Comparison of ENCODE assay signal across 21 cellular contexts in the genomic region with DNA sequence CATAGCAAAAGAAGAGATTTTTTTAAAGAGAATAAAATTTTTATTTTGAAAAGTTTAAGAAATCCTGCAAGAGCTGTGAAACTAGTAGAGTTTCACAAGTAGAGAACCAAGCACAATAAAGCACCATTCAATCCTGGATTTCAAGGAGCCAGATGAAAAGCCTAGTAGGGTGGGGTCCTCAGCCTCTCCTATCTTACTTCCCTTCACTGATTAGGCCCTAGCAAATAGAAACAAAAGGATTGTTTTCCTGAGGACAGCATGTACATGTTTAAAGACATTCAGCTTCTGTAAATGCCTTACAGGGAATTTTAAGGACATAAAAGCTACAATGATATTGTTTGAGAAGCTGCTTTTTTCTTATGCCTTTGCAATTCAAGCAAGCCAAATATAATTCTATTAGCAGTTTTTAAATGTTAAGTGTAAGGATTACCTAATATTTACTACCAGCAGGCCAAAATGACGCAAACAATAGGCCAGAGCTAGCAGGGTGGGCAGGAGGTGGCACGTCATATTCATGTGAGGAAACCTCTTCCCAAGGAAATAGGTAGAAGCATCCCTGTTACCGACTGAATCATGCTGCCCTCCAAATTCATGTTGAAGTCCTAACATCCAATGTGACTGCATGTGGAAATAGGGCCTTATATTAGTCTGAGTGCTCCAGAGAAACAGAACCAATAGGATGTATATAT.
A peak's percentile ranks its signal among the peaks of the same experiment; 100 is the strongest.
DNase-seq lines count a peak whose midpoint lies in the region; ATAC-seq, FAIRE-seq and TF ChIP-seq lines count a peak whose summit lies in the region.
"Had no signal": no experiment of that assay in that cellular context is flagged by ENCODE, and none has a peak within 500 bp of the region (broad histone marks: within the 10 kb centered on the region; RNA-seq: fewer than 3 reads in every experiment).

No MANE protein-coding gene starts in this region.

- peaks cover 6 to 37% (median 26%) of the 10 kb centered on the region in 4 donors for H3K4me1 Mint-ChIP-seq in CD4-positive, CD25-positive, alpha-beta regulatory T cell

- peaks cover 0 to 10% (median 4%) of the 10 kb centered on the region in 7 donors for H3K9me3 Mint-ChIP-seq in CD4-positive, CD25-positive, alpha-beta regulatory T cell

- peaks cover 14% of the 10 kb centered on the region for H3K4me1 ChIP-seq in CD4-positive, CD25-positive, alpha-beta regulatory T cell (ENCODE audit: control insufficient read depth, insufficient read depth, low read length, poor library complexity, severe bottlenecking)
- H3K4me1 ChIP-seq in right atrium auricular region (no peaks in the 10 kb centered on the region), gastrocnemius medialis (no peaks in the 10 kb centered on the region), breast epithelium (no peaks in the 10 kb centered on the region)
- H3K4me1 ChIP-seq: A549, BE2C had no signal

- in situ Hi-C loops in gastrocnemius medialis (cut with MboI; ENCODE audit: low sequenced_read_pairs in 4 of 4): no loop called here

- intact Hi-C loops in gastrocnemius medialis (cut with DNase I; ENCODE audit: low total_unique reads): no loop called here
- intact Hi-C loops in breast epithelium (cut with DNase I; ENCODE audit: low total_unique reads): no loop called here

- H3K27ac ChIP-seq in CD4-positive, CD25-positive, alpha-beta regulatory T cell (ENCODE audit: insufficient read depth, low read length, poor library complexity, severe bottlenecking): no peak overlapping the region
- peak overlapping the region; percentile 30 to 69 for H3K27ac ChIP-seq in right atrium auricular region
- peak overlapping the region; percentile 39 to 61 (median 56) for H3K27ac ChIP-seq in gastrocnemius medialis
- no peak overlapping the region for H3K27ac ChIP-seq in breast epithelium
- H3K27ac ChIP-seq: A549, C4-2B, HL-60 had no signal

- FAIRE-seq in GM19239 (lab: Jason Lieb, UNC): peak; percentile 11
- FAIRE-seq: A549, D721Med, G401.6, GM12891 had no signal

- H3K36me3 Mint-ChIP-seq in CD4-positive, CD25-positive, alpha-beta regulatory T cell: no peaks in the 10 kb centered on the region
- H3K36me3 Mint-ChIP-seq: CD8-positive, alpha-beta T cell had no signal

- TF ChIP-seq CTCF in right atrium auricular region (IDR thresholded peaks at IDR 0.05) (no peak), gastrocnemius medialis (IDR thresholded peaks at IDR 0.05 in 4 of 5, conservative IDR thresholded peaks at IDR 0.05 in 1 of 5) (no peak), breast epithelium (IDR thresholded peaks at IDR 0.05) (no peak)

- no peaks in the 10 kb centered on the region for H3K36me3 ChIP-seq in CD4-positive, CD25-positive, alpha-beta regulatory T cell (ENCODE audit: control insufficient read depth, insufficient read depth, low read length)
- no peaks in the 10 kb centered on the region for H3K36me3 ChIP-seq in right atrium auricular region
- H3K36me3 ChIP-seq in gastrocnemius medialis: no peaks in the 10 kb centered on the region
- H3K36me3 ChIP-seq in breast epithelium: no peaks in the 10 kb centered on the region
- H3K36me3 ChIP-seq: BE2C had no signal

- H3K27me3 ChIP-seq in CD4-positive, CD25-positive, alpha-beta regulatory T cell (ENCODE audit: control insufficient read depth, insufficient read depth, low read length): no peaks in the 10 kb centered on the region
- H3K27me3 ChIP-seq in right atrium auricular region (no peaks in the 10 kb centered on the region), gastrocnemius medialis (no peaks in the 10 kb centered on the region), breast epithelium (no peaks in the 10 kb centered on the region)
- H3K27me3 ChIP-seq: BE2C had no signal

- DNase-seq in CD4-positive, CD25-positive, alpha-beta regulatory T cell: no peak
- DNase-seq in GM19239 (ENCODE audit: insufficient read length, low spot score): no peak
- DNase-seq in right atrium auricular region (ENCODE audit: low spot score): no peak
- no peak for DNase-seq in gastrocnemius medialis
- no peak for DNase-seq in activated gamma-delta T cell (lab: John Stamatoyannopoulos, UW)
- no peak for DNase-seq in iPS-NIHi7 (ENCODE audit: extremely low spot score)
- DNase-seq in breast epithelium (ENCODE audit: low spot score in 2 of 2): no peak
- DNase-seq: BE2C; CD8-positive, alpha-beta T cell; COR-L47; DMS153; DMS79 treated with DMSO at 0.1 percent for 48 hours; EL; GOT3; H9 had no signal

- H3K27me3 Mint-ChIP-seq in CD4-positive, CD25-positive, alpha-beta regulatory T cell: no peaks in the 10 kb centered on the region

- no peak for ATAC-seq in CD4-positive, CD25-positive, alpha-beta regulatory T cell (ENCODE audit: low read depth in 2 of 2)
- peak; percentile 27 to 63 for ATAC-seq in gastrocnemius medialis
- ATAC-seq: A549; CD8-positive, alpha-beta T cell had no signal

- peak overlapping the region in 1 of 4 donors; percentile 9 for H3K4me3 Mint-ChIP-seq in CD4-positive, CD25-positive, alpha-beta regulatory T cell
- H3K4me3 Mint-ChIP-seq: CD8-positive, alpha-beta T cell; H9 had no signal

- TF ChIP-seq POLR2A in gastrocnemius medialis (IDR thresholded peaks at IDR 0.05): no peak
- TF ChIP-seq POLR2A in breast epithelium (IDR thresholded peaks at IDR 0.05): no peak

- H3K9me3 ChIP-seq in CD4-positive, CD25-positive, alpha-beta regulatory T cell (ENCODE audit: control insufficient read depth in 2 of 2, low read length in 2 of 2): peaks cover 6 to 8% of the 10 kb centered on the region in 2 experiments
- peaks cover 0 to 3% of the 10 kb centered on the region in 2 donors for H3K9me3 ChIP-seq in right atrium auricular region
- H3K9me3 ChIP-seq in gastrocnemius medialis: no peaks in the 10 kb centered on the region
- H3K9me3 ChIP-seq in breast epithelium: no peaks in the 10 kb centered on the region
- H3K9me3 ChIP-seq: A549, BE2C had no signal

- no peak overlapping the region for H3K4me3 ChIP-seq in CD4-positive, CD25-positive, alpha-beta regulatory T cell (ENCODE audit: low read depth, low read length)
- H3K4me3 ChIP-seq in right atrium auricular region (no peak overlapping the region), gastrocnemius medialis (no peak overlapping the region), breast epithelium (no peak overlapping the region)
- H3K4me3 ChIP-seq: A549 had no signal

- peak overlapping the region in 2 of 3 donors; percentile 14 for H3K27ac Mint-ChIP-seq in CD4-positive, CD25-positive, alpha-beta regulatory T cell
- H3K27ac Mint-ChIP-seq: CD8-positive, alpha-beta T cell had no signal

Comparison
In these comparisons a context has a peak if more than half of its experiments do, and no peak if none do; other contexts are left out.
1. ATAC-seq: peak in gastrocnemius medialis (2 of 2); none in CD4-positive, CD25-positive, alpha-beta regulatory T cell (0 of 2).
2. H3K27ac ChIP-seq: peak in right atrium auricular region (2 of 2) and gastrocnemius medialis (4 of 4); none in CD4-positive, CD25-positive, alpha-beta regulatory T cell (single experiment) and breast epithelium (0 of 2).